9 cellular contexts compared by ENCODE assay signal in genomic region chr20:8721098-8721497, GRCh38.
DNase-seq lines count a peak whose midpoint lies in the region; ATAC-seq and TF ChIP-seq lines count a peak whose summit lies in the region.
"Had no signal": no experiment of that assay in that cellular context is flagged by ENCODE, and none has a peak within 500 bp of the region (broad histone marks: within the 10 kb centered on the region; RNA-seq: fewer than 3 reads in every experiment).

No MANE protein-coding gene starts in this region.

- no peaks in the 10 kb centered on the region for H3K36me3 ChIP-seq in BE2C
- no peaks in the 10 kb centered on the region for H3K36me3 ChIP-seq in SK-N-MC (ENCODE audit: insufficient read depth, low read length)
- no peaks in the 10 kb centered on the region for H3K36me3 ChIP-seq in naive thymus-derived CD4-positive, alpha-beta T cell (ENCODE audit: control insufficient read depth in 2 of 3, insufficient read depth in 3 of 3, low read length in 3 of 3)

- ATAC-seq in GM18909 (IDR thresholded peaks at IDR 0.05; ENCODE audit: poor library complexity, unreplicated experiment) (peak; percentile 57), GM19328 (IDR thresholded peaks at IDR 0.05; ENCODE audit: unreplicated experiment) (no peak)
- ATAC-seq in naive thymus-derived CD4-positive, alpha-beta T cell = peak; percentile 61

- H3K4me1 Mint-ChIP-seq in naive thymus-derived CD4-positive, alpha-beta T cell = no peaks in the 10 kb centered on the region
- H3K4me1 Mint-ChIP-seq: memory B cell had no signal

- H3K4me3 Mint-ChIP-seq in naive thymus-derived CD4-positive, alpha-beta T cell = no peak overlapping the region
- H3K4me3 Mint-ChIP-seq: memory B cell had no signal

- no peaks in the 10 kb centered on the region for H3K27me3 Mint-ChIP-seq in naive thymus-derived CD4-positive, alpha-beta T cell

- no peak overlapping the region for H3K27ac Mint-ChIP-seq in naive thymus-derived CD4-positive, alpha-beta T cell
- H3K27ac Mint-ChIP-seq: memory B cell had no signal

- H3K9ac ChIP-seq in SK-N-MC (ENCODE audit: insufficient read length) = no peak overlapping the region

- no peaks in the 10 kb centered on the region for H3K9me3 ChIP-seq in BE2C
- no peaks in the 10 kb centered on the region for H3K9me3 ChIP-seq in SK-N-MC (ENCODE audit: low read depth, low read length)
- H3K9me3 ChIP-seq in naive thymus-derived CD4-positive, alpha-beta T cell (ENCODE audit: control insufficient read depth in 2 of 3, low read length in 3 of 3) = no peaks in the 10 kb centered on the region

- no peaks in the 10 kb centered on the region; the same call in 1 of the 2 replicates for H3K4me1 ChIP-seq in BE2C
- H3K4me1 ChIP-seq in naive thymus-derived CD4-positive, alpha-beta T cell (ENCODE audit: control insufficient read depth in 2 of 2, insufficient read depth in 2 of 2, low read length in 2 of 2) = no peaks in the 10 kb centered on the region

- no peak for TF ChIP-seq POLR2A in erythroblast (IDR thresholded peaks at IDR 0.05; ENCODE audit: low read length)

- H3K27ac ChIP-seq in SK-N-MC = no peak overlapping the region
- no peak overlapping the region for H3K27ac ChIP-seq in naive thymus-derived CD4-positive, alpha-beta T cell (ENCODE audit: low read depth, low read length)

- CTCF ChIA-PET in naive thymus-derived CD4-positive, alpha-beta T cell (lab: Charles Lee) = interaction anchor here (0.8 to 3.0 kb wide), 5 partner anchors 10 to 784 kb away, joined by 3 to 16 read pairs (median 5); no protein-coding TSS in a partner anchor

- H3K27me3 ChIP-seq in BE2C = no peaks in the 10 kb centered on the region
- no peaks in the 10 kb centered on the region for H3K27me3 ChIP-seq in naive thymus-derived CD4-positive, alpha-beta T cell (ENCODE audit: control insufficient read depth in 2 of 2, insufficient read depth in 2 of 2, low read length in 2 of 2)

- peaks cover 0 to 2% (median 0%) of the 10 kb centered on the region in 11 donors for H3K9me3 Mint-ChIP-seq in naive thymus-derived CD4-positive, alpha-beta T cell
- H3K9me3 Mint-ChIP-seq: memory B cell had no signal

- POLR2A ChIA-PET in naive thymus-derived CD4-positive, alpha-beta T cell (lab: Charles Lee) = no interaction called here

- DNase-seq in BE2C (peak; percentile 68), NCI-H1105 (lab: John Stamatoyannopoulos, UW) (peak; percentile 56), SK-N-MC (ENCODE audit: low read depth, low spot score) (peak; percentile 24), erythroblast (lab: John Stamatoyannopoulos, UW) (peak; percentile 12 to 32)
- DNase-seq in naive thymus-derived CD4-positive, alpha-beta T cell = peak in 5 of 9 donors; percentile 1 to 31 (median 7)
- no peak for DNase-seq in effector CD8-positive, alpha-beta T cell (lab: John Stamatoyannopoulos, UW)

- TF ChIP-seq CTCF in BE2C (IDR thresholded peaks at IDR 0.05; ENCODE audit: low read depth, low read length) = peak; percentile 91

- H3K4me3 ChIP-seq in BE2C (ENCODE audit: low read depth, low read length) = no peak overlapping the region
- no peak overlapping the region for H3K4me3 ChIP-seq in SK-N-MC
- H3K4me3 ChIP-seq in naive thymus-derived CD4-positive, alpha-beta T cell (ENCODE audit: low read length) = no peak overlapping the region

- H3K36me3 Mint-ChIP-seq in naive thymus-derived CD4-positive, alpha-beta T cell = no peaks in the 10 kb centered on the region
- H3K36me3 Mint-ChIP-seq: memory B cell had no signal

- intact Hi-C loops in naive thymus-derived CD4-positive, alpha-beta T cell (cut with micrococcal nuclease) = loop anchor here (5.0 to 10.0 kb wide), 3 partner anchors 326 to 1894 kb away; no protein-coding TSS in a partner anchor
